ENCODE assay signal across 1 cellular context in genomic region chr13:93066187-93066586, GRCh38.
TF ChIP-seq lines count a peak whose summit lies in the region.

No MANE protein-coding gene starts in this region.

TF ChIP-seq in IMR-90, 13 proteins besides CTCF, POLR2A, EP300 and RAD21 (continued from another document):
- TF ChIP-seq RFX5 (IDR thresholded peaks at IDR 0.05; ENCODE audit: low read depth, low read length) (no peak), FOS (IDR thresholded peaks at IDR 0.05; ENCODE audit: low read depth, low read length) (peak; percentile 53), RCOR1 (IDR thresholded peaks at IDR 0.05; ENCODE audit: insufficient replicate concordance, low read length) (no peak), CHD1 (IDR thresholded peaks at IDR 0.05; ENCODE audit: low read depth, low read length) (no peak), MAZ (IDR thresholded peaks at IDR 0.05; ENCODE audit: borderline replicate concordance, low read depth, low read length) (no peak), USF2 (IDR thresholded peaks at IDR 0.05; ENCODE audit: low read depth, low read length) (no peak)
